ENCODE assay signal across 8 cellular contexts in genomic region chr17:40098846-40099626, GRCh38. TPM values are rescaled to one million over a fixed set of nuclear protein-coding genes. Genes with fewer than 3 reads are reported as not detected.
DNase-seq lines count a peak whose midpoint lies in the region; ATAC-seq and TF ChIP-seq lines count a peak whose summit lies in the region.

No MANE protein-coding gene starts in this region.

- no peaks in the 10 kb centered on the region for H3K9me3 ChIP-seq in OCI-LY3 (ENCODE audit: insufficient read depth, low read length)

- TF ChIP-seq CTCF in OCI-LY3 (IDR thresholded peaks at IDR 0.05; ENCODE audit: low read depth, low read length) (no peak), endothelial cell (IDR thresholded peaks at IDR 0.05; ENCODE audit: unreplicated experiment) (no peak)

- peaks cover 51% of the 10 kb centered on the region for H3K4me1 Mint-ChIP-seq in endothelial cell (ENCODE audit: unreplicated experiment)

- H3K9me3 Mint-ChIP-seq in endothelial cell (ENCODE audit: unreplicated experiment): no peaks in the 10 kb centered on the region

- H3K4me2 ChIP-seq in OCI-LY3 (ENCODE audit: low read length): peak overlapping the region; percentile 99

- H3K27me3 ChIP-seq in OCI-LY3 (ENCODE audit: low read depth, low read length): no peaks in the 10 kb centered on the region

- peaks cover 29% of the 10 kb centered on the region for H3K36me3 ChIP-seq in OCI-LY3 (replicated peaks; ENCODE audit: low read depth, low read length)

- peak; percentile 94 for DNase-seq in COR-L47 (lab: John Stamatoyannopoulos, UW)
- peak; percentile 88 for DNase-seq in HuH-7 (ENCODE audit: low spot score)
- peak; percentile 98 for DNase-seq in activated T-cell treated with anti-CD3 and anti-CD28 coated beads for 1 hour (ENCODE audit: low read depth)
- DNase-seq in endothelial cell (ENCODE audit: low spot score): peak; percentile 81
- peak; percentile 91 for DNase-seq in middle frontal gyrus (ENCODE audit: extremely low spot score, low spot score)
- DNase-seq in stimulated activated CD8-positive, alpha-beta memory T cell treated with anti-CD3 and anti-CD28 coated beads, Interleukin-15, amount 100 ng/mL, for 48 hours (ENCODE audit: low read depth in 2 of 2): peak; percentile 98 to 99

- H3K27me3 Mint-ChIP-seq in endothelial cell (ENCODE audit: unreplicated experiment): peaks cover 31% of the 10 kb centered on the region

- peaks cover 23% of the 10 kb centered on the region for H3K79me2 ChIP-seq in OCI-LY3 (ENCODE audit: low read length)

- H3K4me3 ChIP-seq in OCI-LY3 (ENCODE audit: low read length): peak overlapping the region; percentile 90

- H3K4me3 Mint-ChIP-seq in endothelial cell (ENCODE audit: unreplicated experiment): peak overlapping the region; percentile 89

- H3K9ac ChIP-seq in OCI-LY3 (ENCODE audit: low read length): peak overlapping the region; percentile 99; the same call in 1 of the 2 replicates

- peak overlapping the region; percentile 99 for H3K27ac ChIP-seq in OCI-LY3 (ENCODE audit: low read length)

- no peak overlapping the region for H2AFZ ChIP-seq in OCI-LY3 (ENCODE audit: low read depth, low read length)

- H3K27ac Mint-ChIP-seq in endothelial cell (ENCODE audit: unreplicated experiment): peak overlapping the region; percentile 91

- peak; percentile 50 for ATAC-seq in GM21447 (IDR thresholded peaks at IDR 0.05; ENCODE audit: unreplicated experiment)

- no peaks in the 10 kb centered on the region for H4K20me1 ChIP-seq in OCI-LY3 (ENCODE audit: insufficient read depth, low read length)

- H3K4me1 ChIP-seq in OCI-LY3 (ENCODE audit: low read length): peaks cover 84% of the 10 kb centered on the region

- H3K36me3 Mint-ChIP-seq in endothelial cell (ENCODE audit: low read depth, unreplicated experiment): peaks cover 15% of the 10 kb centered on the region

RNA-seq across cellular contexts. Expression of gene NR1D1, which starts 1.4 kb away (rescaled TPM):
- 2.6 TPM for total RNA-seq in endothelial cell (ENCODE audit: unreplicated experiment)

RNA-seq across cellular contexts. Expression of gene MSL1, which starts 22.7 kb away (rescaled TPM):
- total RNA-seq in endothelial cell (ENCODE audit: unreplicated experiment): 96.2 TPM

RNA-seq across cellular contexts. Expression of gene THRA, which starts 36.3 kb away (rescaled TPM):
- total RNA-seq in endothelial cell (ENCODE audit: unreplicated experiment): 13.6 TPM

RNA-seq across cellular contexts. Expression of gene CASC3, which starts 41.3 kb away (rescaled TPM):
- total RNA-seq in endothelial cell (ENCODE audit: unreplicated experiment): 96.4 TPM

RNA-seq across cellular contexts. Expression of gene MED24, which starts 44.8 kb away (rescaled TPM):
- 111 TPM for total RNA-seq in endothelial cell (ENCODE audit: unreplicated experiment)

Comparison
In these comparisons a context has a peak if more than half of its experiments do, and no peak if none do; other contexts are left out.
1. Peak in every context shown above with its lines: DNase-seq, ATAC-seq, H3K4me3 ChIP-seq and H3K27ac ChIP-seq.